8 cellular contexts compared by ENCODE assay signal in the genomic region with DNA sequence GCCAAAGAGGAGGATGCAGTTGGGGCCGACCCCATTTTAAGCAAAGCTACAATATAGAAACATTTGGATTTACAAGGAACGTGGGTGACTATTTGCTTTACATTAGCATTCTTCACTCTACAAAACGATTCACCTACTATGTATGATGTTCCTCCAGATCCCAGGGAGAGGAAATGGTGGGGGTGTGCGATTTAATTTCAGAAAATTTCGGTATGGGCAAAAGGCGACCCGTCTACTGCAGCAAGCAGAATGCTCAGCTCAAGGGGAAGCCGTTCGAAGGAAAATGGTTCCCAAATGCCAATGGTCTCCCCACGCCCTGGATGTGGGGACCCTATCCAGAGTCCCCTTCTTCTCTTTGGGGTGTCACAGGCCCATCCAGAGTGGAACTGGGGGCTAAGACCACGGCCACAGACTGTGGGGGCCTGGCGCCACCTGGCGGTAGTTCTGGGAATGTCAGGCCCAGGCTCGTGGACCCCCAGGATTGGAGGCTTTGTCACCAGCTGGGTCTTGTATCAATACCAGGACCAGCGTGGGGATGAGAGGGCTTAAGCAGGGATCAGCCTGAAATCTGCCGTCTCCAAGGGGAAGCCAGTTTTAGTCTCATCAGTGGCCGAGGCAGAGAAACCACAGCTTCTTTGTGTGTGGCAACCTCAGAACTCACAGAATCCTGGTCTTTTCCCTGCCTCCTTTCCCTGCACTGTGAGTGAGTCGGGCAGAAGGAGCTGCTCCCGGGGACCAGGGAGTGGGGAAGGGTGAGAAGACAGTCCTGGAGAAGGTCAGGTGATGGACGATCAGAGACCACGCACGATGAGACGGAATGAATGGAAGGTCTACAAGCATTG. TPM values are rescaled to one million over a fixed set of nuclear protein-coding genes. Genes with fewer than 3 reads are reported as not detected.
DNase-seq lines count a peak whose midpoint lies in the region; ATAC-seq and TF ChIP-seq lines count a peak whose summit lies in the region.

No MANE protein-coding gene starts in this region.

- no peak overlapping the region for H2AFZ ChIP-seq in smooth muscle cell (ENCODE audit: low read depth)

- no peaks in the 10 kb centered on the region for H3K27me3 ChIP-seq in smooth muscle cell (ENCODE audit: low read depth)

- 41% methylated on average over 23 of the region's 23 CpGs for WGBS in smooth muscle cell (ENCODE audit: low lambda C conversion rate)

- H3K4me2 ChIP-seq in smooth muscle cell, result no peak overlapping the region

- DNase-seq in OCI-M1 (lab: John Stamatoyannopoulos, UW), result peak; percentile 38
- DNase-seq in activated gamma-delta T cell treated with Interleukin-2 at 50 U/mL for 16 hours, result peak; percentile 65
- peak in 30 of 42 donors; percentile 41 to 83 (median 62) for DNase-seq in head of caudate nucleus
- DNase-seq in smooth muscle cell (lab: John Stamatoyannopoulos, UW; ENCODE audit: unreplicated experiment), result peak; percentile 25
- DNase-seq in COR-L47 (lab: John Stamatoyannopoulos, UW), result no peak

- no peaks in the 10 kb centered on the region for H3F3A ChIP-seq in smooth muscle cell (ENCODE audit: low read depth)

- no peak overlapping the region for H3K9ac ChIP-seq in smooth muscle cell (ENCODE audit: low read depth)

- intact Hi-C loops in head of caudate nucleus (cut with DNase I), result loop anchor here (2.0 kb wide), 1 partner anchor 70 kb away; no protein-coding TSS in a partner anchor

- H3K9me3 ChIP-seq in smooth muscle cell (replicated peaks; ENCODE audit: low read depth), result no peaks in the 10 kb centered on the region

- H3K4me3 ChIP-seq in GM12875 (ENCODE audit: low read depth, low read length), result no peak overlapping the region
- no peak overlapping the region for H3K4me3 ChIP-seq in smooth muscle cell

- H3K4me1 ChIP-seq in smooth muscle cell (ENCODE audit: low read depth), result peaks cover 6% of the 10 kb centered on the region

- no peaks in the 10 kb centered on the region for H3K36me3 ChIP-seq in smooth muscle cell (ENCODE audit: low read depth)

- no peaks in the 10 kb centered on the region for H4K20me1 ChIP-seq in smooth muscle cell (ENCODE audit: low read depth)

- no peaks in the 10 kb centered on the region for H3K79me2 ChIP-seq in smooth muscle cell (ENCODE audit: low read depth)

- TF ChIP-seq CTCF in GM12875 (IDR thresholded peaks at IDR 0.05; ENCODE audit: borderline replicate concordance, insufficient read depth, low read depth, low read length) (peak; percentile 98), smooth muscle cell (IDR thresholded peaks at IDR 0.05; ENCODE audit: borderline replicate concordance, insufficient read depth, poor library complexity, severe bottlenecking) (peak; percentile 99)

- ATAC-seq in GM19452 (IDR thresholded peaks at IDR 0.05; ENCODE audit: unreplicated experiment) (no peak), GM19324 (IDR thresholded peaks at IDR 0.05; ENCODE audit: low FRiP score, unreplicated experiment) (no peak)

- H3K27ac ChIP-seq in smooth muscle cell (ENCODE audit: low read depth), result no peak overlapping the region

RNA-seq across cellular contexts. Expression of a gene that starts 8.3 kb away (rescaled TPM):
- total RNA-seq in smooth muscle cell, result 0.99 and 2.2 TPM in 2 replicates
- 0.11 and 1.9 TPM in 2 replicates for polyA plus RNA-seq in smooth muscle cell
